ENCODE assay signal across 9 cellular contexts in genomic region chr16:14013571-14014283, GRCh38. TPM values are rescaled to one million over a fixed set of nuclear protein-coding genes. Genes with fewer than 3 reads are reported as not detected.
DNase-seq lines count a peak whose midpoint lies in the region; ATAC-seq, FAIRE-seq and TF ChIP-seq lines count a peak whose summit lies in the region.
"Had no signal": no experiment of that assay in that cellular context is flagged by ENCODE, and none has a peak within 500 bp of the region (broad histone marks: within the 10 kb centered on the region; RNA-seq: fewer than 3 reads in every experiment).

No MANE protein-coding gene starts in this region.

- no peak for TF ChIP-seq CTCF in epithelial cell of proximal tubule (conservative IDR thresholded peaks at IDR 0.05; ENCODE audit: low read depth, low read length)
- TF ChIP-seq CTCF in osteocyte (IDR thresholded peaks at IDR 0.05) = no peak
- TF ChIP-seq CTCF in D721Med (IDR thresholded peaks at IDR 0.05; ENCODE audit: insufficient read depth, missing control alignments) = no peak

- H3K4me3 ChIP-seq in epithelial cell of proximal tubule (ENCODE audit: low read depth, low read length) = no peak overlapping the region

- H3K9me3 Mint-ChIP-seq in osteocyte (ENCODE audit: unreplicated experiment) = no peaks in the 10 kb centered on the region
- H3K9me3 Mint-ChIP-seq: activated B cell treated with CpG ODN at 0.5 μM for 24 hours had no signal

- H3K4me3 Mint-ChIP-seq in osteocyte (ENCODE audit: unreplicated experiment) = peak overlapping the region; percentile 48
- H3K4me3 Mint-ChIP-seq: activated B cell treated with CpG ODN at 0.5 μM for 24 hours had no signal

- no peaks in the 10 kb centered on the region for H3K36me3 Mint-ChIP-seq in osteocyte (ENCODE audit: unreplicated experiment)

- ATAC-seq in GM19351 (IDR thresholded peaks at IDR 0.05; ENCODE audit: unreplicated experiment) (no peak), GM21526 (IDR thresholded peaks at IDR 0.05; ENCODE audit: low FRiP score, unreplicated experiment) (no peak)

- peaks cover 56% of the 10 kb centered on the region for H3K4me1 Mint-ChIP-seq in osteocyte (ENCODE audit: unreplicated experiment)
- H3K4me1 Mint-ChIP-seq: activated B cell treated with CpG ODN at 0.5 μM for 24 hours had no signal

- H3K27me3 Mint-ChIP-seq in osteocyte (ENCODE audit: unreplicated experiment) = peaks cover 7% of the 10 kb centered on the region

- no peak for FAIRE-seq in D721Med (lab: Jason Lieb, UNC)

- DNase-seq in Daoy (ENCODE audit: low read depth) (peak; percentile 77), NCI-H526 treated with DMSO at 0.1 percent for 48 hours (lab: John Stamatoyannopoulos, UW) (peak; percentile 73), epithelial cell of proximal tubule (ENCODE audit: low read depth) (peak; percentile 97), osteocyte (ENCODE audit: extremely low spot score, unreplicated experiment) (no peak), D721Med (ENCODE audit: insufficient read length, low spot score) (no peak)
- no peak for DNase-seq in stimulated activated CD4-positive, alpha-beta T cell treated with anti-CD3 and anti-CD28 coated beads, Interleukin-4, amount 100 ng/mL, for 1 hour
- DNase-seq: activated B cell treated with CpG ODN at 0.5 μM for 24 hours had no signal

- H3K27ac Mint-ChIP-seq in osteocyte (ENCODE audit: unreplicated experiment) = peak overlapping the region; percentile 85
- H3K27ac Mint-ChIP-seq: activated B cell treated with CpG ODN at 0.5 μM for 24 hours had no signal

RNA-seq across cellular contexts. Expression of gene MRTFB, which starts 57.4 kb away (rescaled TPM):
- 5.3 and 8.3 TPM in 2 replicates for total RNA-seq in Daoy (2014; rRNA removed; shearing (Covaris generic))
- 8.4 and 12.9 TPM in 2 replicates for total RNA-seq in epithelial cell of proximal tubule
- total RNA-seq in osteocyte = 26.3 and 31.4 TPM in 2 replicates

Comparison
In these comparisons a context has a peak if more than half of its experiments do, and no peak if none do; other contexts are left out.
1. DNase-seq: peak in Daoy (single experiment), NCI-H526 treated with DMSO at 0.1 percent for 48 hours (single experiment) and epithelial cell of proximal tubule (single experiment); none in osteocyte (single experiment), D721Med (single experiment) and stimulated activated CD4-positive, alpha-beta T cell treated with anti-CD3 and anti-CD28 coated beads, Interleukin-4, amount 100 ng/mL, for 1 hour (single experiment).